Comparison of ENCODE assay signal across 1 cellular context in genomic region chr19:47018923-47019322, GRCh38.
A peak's percentile ranks its signal among the peaks of the same experiment; 100 is the strongest.
TF ChIP-seq lines count a peak whose summit lies in the region.

No MANE protein-coding gene starts in this region.

TF ChIP-seq in K562, 482 proteins besides CTCF, POLR2A, EP300 and RAD21:
- no peak for TF ChIP-seq STAT5A (IDR thresholded peaks at IDR 0.05; ENCODE audit: borderline replicate concordance, low read length)
- no peak for TF ChIP-seq ZKSCAN1 (IDR thresholded peaks at IDR 0.05; ENCODE audit: low read depth, low read length)
- TF ChIP-seq ZBTB2 (IDR thresholded peaks at IDR 0.05): 0 out of 2 replicates have a peak, but pooled peaks have one; percentile 22
- no peak for TF ChIP-seq MTA2 (IDR thresholded peaks at IDR 0.05; ENCODE audit: low read depth)
- no peak for TF ChIP-seq RBM22 (IDR thresholded peaks at IDR 0.05; ENCODE audit: low read depth, low read length, poor library complexity, severe bottlenecking)
- TF ChIP-seq MIER1 (IDR thresholded peaks at IDR 0.05; ENCODE audit: low read depth): no peak
- TF ChIP-seq KLF6 (CRISPR knock-in tag; IDR thresholded peaks at IDR 0.05; ENCODE audit: borderline replicate concordance): no peak
